ENCODE assay signal across 8 cellular contexts in the genomic region with DNA sequence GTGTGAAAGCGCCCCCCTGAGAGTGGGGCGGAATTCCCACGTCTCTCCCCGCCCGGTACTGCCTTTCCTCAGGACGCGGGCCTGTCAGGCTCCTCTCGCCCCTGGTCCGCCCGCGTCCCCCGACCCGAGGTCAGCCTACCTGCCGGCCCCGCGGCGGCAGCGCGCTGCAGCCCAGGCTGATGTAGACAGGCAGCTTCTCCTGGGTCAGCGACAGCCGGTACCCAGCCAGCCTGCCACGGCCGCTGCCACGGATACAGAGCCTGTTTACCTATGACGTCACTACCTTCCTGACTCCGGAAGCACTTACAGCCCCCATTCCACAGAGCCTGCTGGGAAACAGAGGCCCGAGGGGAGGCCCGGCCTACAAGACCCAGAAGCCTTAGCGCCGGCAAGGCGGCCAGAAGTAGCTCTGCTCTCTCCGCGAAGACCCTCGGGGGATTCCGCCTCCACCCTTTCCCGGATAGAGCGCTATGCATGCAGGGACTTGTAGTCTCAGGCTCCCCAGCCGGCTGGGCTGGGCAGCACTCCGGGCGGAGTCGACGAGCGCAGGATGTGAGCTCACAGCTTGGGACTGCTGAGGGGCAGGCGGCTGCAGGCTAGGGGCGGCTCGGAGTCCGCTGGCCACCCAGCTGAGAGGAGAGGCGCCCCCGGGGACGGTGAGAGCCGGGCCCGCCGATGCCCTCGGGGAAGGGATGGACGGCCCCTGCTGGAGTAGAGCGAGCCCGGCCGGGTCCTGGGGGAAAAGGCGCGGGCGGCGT. TPM values are rescaled to one million over a fixed set of nuclear protein-coding genes. Genes with fewer than 3 reads are reported as not detected.
DNase-seq lines count a peak whose midpoint lies in the region; ATAC-seq, FAIRE-seq and TF ChIP-seq lines count a peak whose summit lies in the region.

Gene IFT20, minus strand, starts transcription at position 272 of the 758 bp plus-strand sequence. CDS start 3,487 bp downstream, outside the sequence.
Gene TNFAIP1, plus strand, starts transcription at position 561 of the 758 bp plus-strand sequence. CDS start 3,761 bp downstream, outside the sequence.

- peak; percentile 88 for FAIRE-seq in islet of Langerhans (lab: Jason Lieb, UNC)

- peak; percentile 100 for DNase-seq in AG10803 (ENCODE audit: low read depth)
- DNase-seq in NCI-H460 (ENCODE audit: extremely low read depth, low read depth), result peak; percentile 99
- DNase-seq in activated CD4-positive, CD25-positive, alpha-beta regulatory T cell treated with anti-CD3 and anti-CD28 coated beads, Interleukin-2, amount 50 U/mL, for 72 hours, result peak; percentile 89
- DNase-seq in cerebellar nuclear complex (lab: John Stamatoyannopoulos, UW), result peak; percentile 98
- DNase-seq in stimulated activated CD4-positive, alpha-beta T cell treated with anti-CD3 and anti-CD28 coated beads, Interleukin-12 subunit alpha, Interleukin-12 subunit beta, amount 100 ng/mL, for 4 hours, result peak; percentile 93

- TF ChIP-seq CTCF in AG10803 (conservative IDR thresholded peaks at IDR 0.05; ENCODE audit: low read length), result no peak

- ATAC-seq in GM19043 (IDR thresholded peaks at IDR 0.05; ENCODE audit: low read depth, unreplicated experiment) (peak; percentile 95), HG03378 (IDR thresholded peaks at IDR 0.05; ENCODE audit: unreplicated experiment) (peak; percentile 95)

- H3K4me3 ChIP-seq in AG10803 (ENCODE audit: low read length), result peak within 1 kb of the TSS; percentile 97

RNA-seq across cellular contexts. Expression of gene IFT20, which starts in this region (rescaled TPM):
- total RNA-seq in NCI-H460 (2014; rRNA removed; shearing (Covaris generic)), result 43.6 and 47.5 TPM in 2 replicates
- polyA plus RNA-seq in NCI-H460 (2014; cell fraction: nucleus; rRNA removed), result 41.0 and 83.6 TPM in 2 replicates

RNA-seq across cellular contexts. Expression of gene TNFAIP1, which starts in this region (rescaled TPM):
- 31.0 and 31.2 TPM in 2 replicates for total RNA-seq in NCI-H460 (2014; rRNA removed; shearing (Covaris generic))
- polyA plus RNA-seq in NCI-H460 (2014; cell fraction: nucleus; rRNA removed), result 23.0 and 33.3 TPM in 2 replicates

Comparison
In these comparisons a context has a peak if more than half of its experiments do, and no peak if none do; other contexts are left out.
1. Peak in every context shown above with its lines: DNase-seq, ATAC-seq and H3K4me3 ChIP-seq.